16 cellular contexts compared by ENCODE assay signal in genomic region chr14:54600685-54601084, GRCh38. TPM values are rescaled to one million over a fixed set of nuclear protein-coding genes. Genes with fewer than 3 reads are reported as not detected.
DNase-seq lines count a peak whose midpoint lies in the region; ATAC-seq and TF ChIP-seq lines count a peak whose summit lies in the region.
"Had no signal": no experiment of that assay in that cellular context is flagged by ENCODE, and none has a peak within 500 bp of the region (broad histone marks: within the 10 kb centered on the region; RNA-seq: fewer than 3 reads in every experiment).

No MANE protein-coding gene starts in this region.

- no peaks in the 10 kb centered on the region for H3K9me3 ChIP-seq in mesodermal cell (ENCODE audit: control insufficient read depth, low read length)
- H3K9me3 ChIP-seq: esophagus squamous epithelium, thyroid gland had no signal

- peaks cover 37% of the 10 kb centered on the region for H3K4me1 ChIP-seq in mesodermal cell (ENCODE audit: control insufficient read depth, insufficient read depth, low read length, poor library complexity, severe bottlenecking)
- H3K4me1 ChIP-seq: thyroid gland had no signal

- H3K27ac ChIP-seq in mesodermal cell (ENCODE audit: low read depth, low read length, severe bottlenecking): peak overlapping the region; percentile 90
- H3K27ac ChIP-seq: esophagus squamous epithelium, thyroid gland had no signal

- H3K36me3 ChIP-seq in mesodermal cell (ENCODE audit: control insufficient read depth, insufficient read depth, low read length): peaks cover 21% of the 10 kb centered on the region
- H3K36me3 ChIP-seq: esophagus squamous epithelium, thyroid gland had no signal

- 81 to 100% methylated on average over 2 of the region's 2 CpGs for WGBS in mesodermal cell (ENCODE audit: insufficient coverage in 2 of 2), 2 experiments

- no peak overlapping the region for H3K4me3 ChIP-seq in cardiac fibroblast (replicated peaks in 1 of 2; ENCODE audit: low read depth in 2 of 2, low read length in 2 of 2)
- no peak overlapping the region for H3K4me3 ChIP-seq in mesodermal cell (ENCODE audit: extremely low read depth, insufficient read depth, low read length, poor library complexity, severe bottlenecking)
- H3K4me3 ChIP-seq: esophagus squamous epithelium, thyroid gland had no signal

- ATAC-seq in HG03378 (IDR thresholded peaks at IDR 0.05; ENCODE audit: unreplicated experiment): no peak
- ATAC-seq in activated CD4-positive, CD25-positive, alpha-beta regulatory T cell treated with anti-CD3 and anti-CD28 coated beads, Interleukin-2, amount 50 U/mL, for 24 hours: no peak
- ATAC-seq: T-helper 17 cell, WTC11 had no signal

- no peak for TF ChIP-seq CTCF in cardiac fibroblast (IDR thresholded peaks at IDR 0.05; ENCODE audit: low read depth, low read length)

- DNase-seq in EH (ENCODE audit: low read depth) (peak; percentile 75), LHCN-M2 (ENCODE audit: low read depth) (peak; percentile 73), cardiac fibroblast (ENCODE audit: low read depth in 2 of 2) (peak; percentile 58 to 60), DMS153 treated with DMSO at 0.1 percent for 48 hours (lab: John Stamatoyannopoulos, UW; ENCODE audit: unreplicated experiment) (no peak), SIG-M5 (lab: John Stamatoyannopoulos, UW) (no peak)
- DNase-seq: dermis blood vessel endothelial cell; esophagus squamous epithelium; hippocampal formation; NCI-H1105; NK-92 treated with Interleukin-12 subunit alpha and Interleukin-12 subunit beta, amount 100 ng/mL, for 24 hours; T-helper 17 cell; thyroid gland had no signal

RNA-seq across cellular contexts. Expression of gene SAMD4A, which starts 33.8 kb away (rescaled TPM):
- total RNA-seq in LHCN-M2 (2014; rRNA removed): 9.2 and 12.3 TPM in 2 replicates
- polyA plus RNA-seq in LHCN-M2 (2012): 8.9 TPM
- 19.8 TPM for polyA plus RNA-seq in mesodermal cell (2013, experiment 1 of 2)
- polyA plus RNA-seq in mesodermal cell (2013, experiment 2 of 2): 20.1 TPM

Comparison
In these comparisons a context has a peak if more than half of its experiments do, and no peak if none do; other contexts are left out.
1. DNase-seq: peak in EH (single experiment), LHCN-M2 (single experiment) and cardiac fibroblast (2 of 2); none in DMS153 treated with DMSO at 0.1 percent for 48 hours (single experiment) and SIG-M5 (single experiment).